18 cellular contexts compared by ENCODE assay signal in genomic region chr7:96527133-96527827, GRCh38.
DNase-seq lines count a peak whose midpoint lies in the region; ATAC-seq, FAIRE-seq and TF ChIP-seq lines count a peak whose summit lies in the region.
"Had no signal": no experiment of that assay in that cellular context is flagged by ENCODE, and none has a peak within 500 bp of the region (broad histone marks: within the 10 kb centered on the region; RNA-seq: fewer than 3 reads in every experiment).

No MANE protein-coding gene starts in this region.

- H3K4me2 ChIP-seq in HepG2 (ENCODE audit: low read depth, low read length) (no peak overlapping the region), K562 (ENCODE audit: insufficient read depth, low read length) (no peak overlapping the region)

- H3K9me3 ChIP-seq in HepG2 (ENCODE audit: low read length) (no peaks in the 10 kb centered on the region), right lobe of liver (no peaks in the 10 kb centered on the region), K562 (replicated peaks; ENCODE audit: control insufficient read depth, insufficient read depth, low read depth, low read length) (no peaks in the 10 kb centered on the region)
- H3K9me3 ChIP-seq: Caco-2 had no signal

- H2AFZ ChIP-seq in HepG2 (ENCODE audit: low read length) (no peak overlapping the region), K562 (ENCODE audit: low read depth, low read length) (no peak overlapping the region)

- H3K27ac Mint-ChIP-seq in mesothelial cell of epicardium, result peak overlapping the region; percentile 76
- H3K27ac Mint-ChIP-seq: CD8-positive, alpha-beta T cell had no signal

- TF ChIP-seq RAD21 in HepG2 (CRISPR knock-in tag; IDR thresholded peaks at IDR 0.05) (no peak), K562 (CRISPR knock-in tag; conservative IDR thresholded peaks at IDR 0.05 in 1 of 2, IDR thresholded peaks at IDR 0.05 in 1 of 2) (no peak)

- no peak for FAIRE-seq in HepG2 (lab: Jason Lieb, UNC)
- FAIRE-seq in K562 (lab: Jason Lieb, UNC), result no peak
- FAIRE-seq: GM12892, GM19239 had no signal

- TF ChIP-seq POLR2A in HepG2 (IDR thresholded peaks at IDR 0.05; ENCODE audit: insufficient read depth in 1 of 2, low read depth in 2 of 2, low read length in 2 of 2), result no peak
- no peak for TF ChIP-seq POLR2A in right lobe of liver (IDR thresholded peaks at IDR 0.05)
- TF ChIP-seq POLR2A in K562 (conservative IDR thresholded peaks at IDR 0.05), result no peak

- intact Hi-C loops in HepG2 (cut with micrococcal nuclease; ENCODE audit: unreplicated experiment) (no loop called here), right lobe of liver (cut with DNase I) (no loop called here), K562 (cut with micrococcal nuclease) (no loop called here), head of caudate nucleus (cut with DNase I) (no loop called here)

- no TSS peak for BruUV-seq in HepG2 (replicated peaks; lab: Mats Ljungman, UMichigan)
- no TSS peak for BruUV-seq in K562 (replicated peaks; lab: Mats Ljungman, UMichigan)

- in situ Hi-C loops in HepG2 (cut with HindIII; ENCODE audit: extremely low pct_ligation_motif_present, low pct_unique_long_range_greater_than_20kb), result no loop called here
- in situ Hi-C loops in K562 (cut with MboI), result no loop called here

- H3K4me3 Mint-ChIP-seq in mesothelial cell of epicardium, result no peak overlapping the region
- H3K4me3 Mint-ChIP-seq: CD14-positive monocyte; CD8-positive, alpha-beta T cell had no signal

- H3K9ac ChIP-seq in HepG2 (ENCODE audit: insufficient read depth, low read depth, low read length), result no peak overlapping the region
- no peak overlapping the region for H3K9ac ChIP-seq in K562 (ENCODE audit: insufficient read depth in 1 of 2, low read depth in 2 of 2, low read length in 2 of 2)

- H3K4me3 ChIP-seq in HepG2 (replicated peaks in 1 of 3; ENCODE audit: insufficient read depth in 1 of 3, low read depth in 2 of 3, low read length in 3 of 3) (no peak overlapping the region), right lobe of liver (no peak overlapping the region), K562 (no peak overlapping the region)

- 31% methylated on average over 9 of the region's 9 CpGs for WGBS in HepG2 (ENCODE audit: low lambda C conversion rate)
- 73% methylated on average over 9 of the region's 9 CpGs for WGBS in right lobe of liver (ENCODE audit: insufficient coverage, low coverage, low lambda C conversion rate, missing lambda C conversion rate)
- WGBS in K562 (ENCODE audit: insufficient coverage, low coverage, missing lambda C conversion rate), result 1% methylated on average over 9 of the region's 9 CpGs

- H3K36me3 ChIP-seq in HepG2 (replicated peaks in 1 of 2; ENCODE audit: control insufficient read depth in 1 of 2, insufficient read depth in 2 of 2, low read length in 2 of 2), result no peaks in the 10 kb centered on the region
- H3K36me3 ChIP-seq in right lobe of liver, result no peaks in the 10 kb centered on the region
- no peaks in the 10 kb centered on the region for H3K36me3 ChIP-seq in K562 (ENCODE audit: control insufficient read depth, insufficient read depth, low read length)

- POLR2A ChIA-PET in HepG2 (lab: Yijun Ruan, JAX), result no interaction called here
- POLR2A ChIA-PET in K562 (lab: Yijun Ruan, JAX), result no interaction called here

- H3K4me1 ChIP-seq in HepG2 (ENCODE audit: insufficient read depth, low read length), result no peaks in the 10 kb centered on the region
- peaks cover 0 to 17% (median under 1%) of the 10 kb centered on the region in 4 donors for H3K4me1 ChIP-seq in right lobe of liver
- H3K4me1 ChIP-seq in K562 (replicated peaks in 1 of 2; ENCODE audit: control insufficient read depth in 2 of 2, insufficient read depth in 2 of 2, low read length in 2 of 2), result no peaks in the 10 kb centered on the region
- H3K4me1 ChIP-seq: Caco-2 had no signal

- TF ChIP-seq CTCF in HepG2 (CRISPR knock-in tag; IDR thresholded peaks at IDR 0.05) (no peak), right lobe of liver (IDR thresholded peaks at IDR 0.05) (no peak), K562 (IDR thresholded peaks at IDR 0.05 in 2 of 3, conservative IDR thresholded peaks at IDR 0.05 in 1 of 3; ENCODE audit: insufficient read depth in 2 of 3, low read depth in 1 of 3, low read length in 3 of 3) (no peak), mesothelial cell of epicardium (IDR thresholded peaks at IDR 0.05; ENCODE audit: unreplicated experiment) (no peak)

- peaks cover 4% of the 10 kb centered on the region for H3K27me3 Mint-ChIP-seq in mesothelial cell of epicardium (ENCODE audit: low read depth)

- H3K9me1 ChIP-seq in K562 (ENCODE audit: control insufficient read depth, insufficient read depth, low read length), result no peaks in the 10 kb centered on the region

- ATAC-seq in HepG2 (no peak), right lobe of liver (no peak), K562 (no peak), HG03108 (IDR thresholded peaks at IDR 0.05; ENCODE audit: unreplicated experiment) (no peak)
- ATAC-seq: CD8-positive, alpha-beta T cell; HCT116 had no signal

- no peaks in the 10 kb centered on the region for H4K20me1 ChIP-seq in HepG2 (ENCODE audit: insufficient read depth, low read length)
- H4K20me1 ChIP-seq in K562 (replicated peaks; ENCODE audit: control insufficient read depth, insufficient read depth, low read length), result no peaks in the 10 kb centered on the region

- H3K79me2 ChIP-seq in HepG2 (ENCODE audit: insufficient read depth, low read length) (no peaks in the 10 kb centered on the region), K562 (ENCODE audit: control insufficient read depth, insufficient read depth, low read length) (no peaks in the 10 kb centered on the region)

- peaks cover 19% of the 10 kb centered on the region for H3K4me1 Mint-ChIP-seq in mesothelial cell of epicardium
- H3K4me1 Mint-ChIP-seq: CD14-positive monocyte had no signal

- CTCF ChIA-PET in HepG2 (lab: Yijun Ruan, JAX; ENCODE audit: low intra/inter-chr PET ratio, low total read pairs), result no interaction called here
- CTCF ChIA-PET in K562 (lab: Yijun Ruan, JAX; ENCODE audit: low intra/inter-chr PET ratio), result no interaction called here

- no peak for TF ChIP-seq EP300 in HepG2 (IDR thresholded peaks at IDR 0.05; ENCODE audit: low read depth in 2 of 2, low read length in 2 of 2)
- TF ChIP-seq EP300 in HepG2 (CRISPR knock-in tag; IDR thresholded peaks at IDR 0.05; ENCODE audit: borderline replicate concordance), result no peak
- no peak for TF ChIP-seq EP300 in K562 (IDR thresholded peaks at IDR 0.05; ENCODE audit: low read length)

- H3K27ac ChIP-seq in HepG2 (ENCODE audit: extremely low read length, insufficient read depth, low read length), result no peak overlapping the region
- no peak overlapping the region for H3K27ac ChIP-seq in right lobe of liver
- H3K27ac ChIP-seq in K562 (ENCODE audit: extremely low read depth, low read depth, low read length), result no peak overlapping the region
- H3K27ac ChIP-seq: HL-60 had no signal

- no peaks in the 10 kb centered on the region for H3K36me3 Mint-ChIP-seq in mesothelial cell of epicardium
- H3K36me3 Mint-ChIP-seq: CD14-positive monocyte; CD8-positive, alpha-beta T cell had no signal

- DNase-seq in HepG2 (ENCODE audit: low spot score) (no peak), right lobe of liver (no peak), K562 (ENCODE audit: extremely low read depth in 1 of 4, low spot score in 3 of 4) (no peak), mesothelial cell of epicardium (ENCODE audit: low spot score in 2 of 2, unreplicated experiment in 2 of 2) (no peak), AG20443 (ENCODE audit: low spot score) (no peak), head of caudate nucleus (no peak)
- no peak for DNase-seq in NK-92 treated with Interleukin-12 subunit alpha and Interleukin-12 subunit beta, amount 100 ng/mL, for 24 hours (lab: John Stamatoyannopoulos, UW)
- DNase-seq: ACHN; Caco-2; CD8-positive, alpha-beta T cell; DND-41; GDM1 had no signal

- H3K27me3 ChIP-seq in HepG2 (ENCODE audit: control insufficient read depth in 1 of 2, insufficient read depth in 2 of 2, low read length in 2 of 2) (no peaks in the 10 kb centered on the region), right lobe of liver (no peaks in the 10 kb centered on the region), K562 (ENCODE audit: control insufficient read depth in 2 of 2, insufficient read depth in 2 of 2, low read length in 2 of 2) (peaks cover 0 to 10% of the 10 kb centered on the region in 2 experiments; a peak in 3 of 5 replicates)

- no peaks in the 10 kb centered on the region for H3K9me3 Mint-ChIP-seq in mesothelial cell of epicardium
- H3K9me3 Mint-ChIP-seq: CD8-positive, alpha-beta T cell had no signal

TF ChIP-seq in HepG2, 621 proteins besides CTCF, POLR2A, EP300 and RAD21 (continues in another document):
- TF ChIP-seq RAD51 (IDR thresholded peaks at IDR 0.05; ENCODE audit: borderline replicate concordance) (peak; percentile 27; the same call in 1 of the 2 replicates), ZNF207 (IDR thresholded peaks at IDR 0.05; ENCODE audit: borderline replicate concordance) (no peak)

TF ChIP-seq in K562, 482 proteins besides CTCF, POLR2A, EP300 and RAD21:
- 0 out of 2 replicates have a peak, but pooled peaks have one; percentile 17 for TF ChIP-seq RAD51 (IDR thresholded peaks at IDR 0.05; ENCODE audit: borderline replicate concordance, low read depth)
- TF ChIP-seq RHOXF2B (CRISPR knock-in tag; conservative IDR thresholded peaks at IDR 0.05), result no peak
- peak; percentile 50 for TF ChIP-seq TFE3 (CRISPR knock-in tag; IDR thresholded peaks at IDR 0.05)

Comparison
In these comparisons a context has a peak if more than half of its experiments do, and no peak if none do; other contexts are left out.
1. Of the 241 proteins assayed by ChIP-seq in both HepG2 and K562: peak only in HepG2: none; only in K562: TFE3; in both: RAD51; in neither: 239.